Comparison of ENCODE assay signal across 12 cellular contexts in the genomic region with DNA sequence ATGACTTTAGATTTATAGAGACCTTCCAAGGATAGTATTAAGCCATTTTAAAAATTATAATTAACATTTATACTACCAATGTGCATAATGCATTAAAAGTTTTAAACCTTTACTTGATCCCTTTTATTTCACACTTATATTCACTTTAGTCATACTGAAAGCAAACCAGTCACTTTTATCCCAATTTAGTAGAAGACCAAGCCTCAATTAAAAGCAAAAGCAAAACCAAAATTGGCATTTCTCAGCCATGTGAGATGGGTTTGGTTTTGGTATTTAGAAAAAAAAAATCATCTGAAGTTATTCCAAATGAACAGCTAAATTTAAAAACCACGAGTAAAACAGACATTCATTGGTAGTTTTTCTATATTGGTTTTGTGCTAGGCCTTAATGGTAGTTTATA.
"Had no signal": no experiment of that assay in that cellular context is flagged by ENCODE, and none has a peak within 500 bp of the region (broad histone marks: within the 10 kb centered on the region; RNA-seq: fewer than 3 reads in every experiment).

No MANE protein-coding gene starts in this region.

- H3K4me1 Mint-ChIP-seq: nephron had no signal

- H3K4me3 ChIP-seq: mucosa of descending colon, upper lobe of left lung had no signal

- H3K4me3 Mint-ChIP-seq: dendritic cell treated with granulocyte-macrophage colony-stimulating factor and Interleukin-4, amounts not matched to agents 40 ng/mL and 50 ng/mL, for 4 days; endodermal cell; nephron had no signal

- H3K9me3 Mint-ChIP-seq: dendritic cell treated with granulocyte-macrophage colony-stimulating factor and Interleukin-4, amounts not matched to agents 40 ng/mL and 50 ng/mL, for 4 days; endodermal cell had no signal

- H3K27ac Mint-ChIP-seq: endodermal cell, nephron had no signal

- H3K9me3 ChIP-seq: mucosa of descending colon, upper lobe of left lung had no signal

- ATAC-seq: mucosa of descending colon, sciatic nerve had no signal

- H3K27me3 ChIP-seq: brain microvascular endothelial cell, upper lobe of left lung had no signal

- H3K27me3 Mint-ChIP-seq: dendritic cell treated with granulocyte-macrophage colony-stimulating factor and Interleukin-4, amounts not matched to agents 40 ng/mL and 50 ng/mL, for 4 days had no signal

- H3K27ac ChIP-seq: brain microvascular endothelial cell, upper lobe of left lung had no signal

- DNase-seq: activated naive CD4-positive, alpha-beta T cell treated with Interleukin-2 at 50 U/mL for 16 hours; brain microvascular endothelial cell; endodermal cell; mucosa of descending colon; occipital lobe; SHP77 treated with DMSO at 0.1 percent for 48 hours; stimulated activated CD4-positive, alpha-beta T cell treated with anti-CD3 and anti-CD28 coated beads, Interleukin-2, amount 100 ng/mL, for 24 hours; stimulated activated naive CD4-positive, alpha-beta T cell treated with Interleukin-2 at 50 U/mL for 16 hours; upper lobe of left lung had no signal
